ENCODE assay signal across 16 cellular contexts in the genomic region with DNA sequence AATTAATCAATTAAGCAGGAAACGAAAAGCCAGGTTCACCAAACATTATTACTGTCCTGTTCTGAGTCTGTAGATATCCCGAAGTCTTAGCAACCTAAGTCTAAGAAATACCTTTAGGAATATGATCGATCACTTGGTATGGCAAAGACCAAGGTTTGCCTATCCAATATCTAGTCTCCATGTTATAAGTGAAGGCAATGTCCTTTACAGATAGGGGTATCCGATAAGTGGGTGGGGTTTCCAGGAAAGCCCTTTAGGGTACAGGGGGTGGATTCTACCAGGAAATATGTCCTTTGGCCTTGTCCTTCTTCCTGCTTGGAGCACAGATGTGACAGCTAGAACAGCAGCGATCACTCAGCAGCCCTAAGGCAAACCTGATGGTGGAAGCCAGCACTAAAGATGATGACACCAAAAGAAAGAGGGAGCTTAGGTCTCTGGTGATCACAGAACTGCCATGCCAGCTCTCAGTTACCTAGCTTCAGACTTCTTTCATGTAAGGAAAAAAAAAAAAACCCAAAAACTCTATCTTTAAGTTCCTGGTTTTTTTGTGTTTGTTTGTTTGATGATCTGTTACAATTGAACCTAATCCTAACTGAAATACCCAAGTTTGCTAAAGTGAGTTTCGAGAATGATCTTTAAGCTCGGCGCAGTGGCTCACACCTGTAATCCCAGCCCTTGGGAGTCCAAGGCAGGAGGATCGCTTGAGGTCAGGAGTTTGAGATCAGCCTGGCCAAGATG.
"Had no signal": no experiment of that assay in that cellular context is flagged by ENCODE, and none has a peak within 500 bp of the region (broad histone marks: within the 10 kb centered on the region; RNA-seq: fewer than 3 reads in every experiment).

No MANE protein-coding gene starts in this region.

- H3K27me3 Mint-ChIP-seq: activated B cell treated with CpG ODN at 0.5 μM for 24 hours; dendritic cell treated with granulocyte-macrophage colony-stimulating factor and Interleukin-4, amounts not matched to agents 40 ng/mL and 50 ng/mL, for 4 days; effector memory CD8-positive, alpha-beta T cell; stimulated activated memory B cell treated with anti-CD40 and anti-IgM and Interleukin-4, amounts not matched to agents 10 μg/mL and 1 μg/mL and 100 μg/mL, for 72 hours had no signal

- DNase-seq: activated B cell treated with CpG ODN at 0.5 μM for 24 hours; activated naive CD4-positive, alpha-beta T cell treated with anti-CD3 and anti-CD28 coated beads for 36 hours; amniotic stem cell; body of pancreas; central memory CD4-positive, alpha-beta T cell; effector memory CD8-positive, alpha-beta T cell; kidney; SIG-M5; T1000; trophoblast cell had no signal

- H3K4me1 Mint-ChIP-seq: activated B cell treated with CpG ODN at 0.5 μM for 24 hours had no signal

- H3K27ac Mint-ChIP-seq: activated B cell treated with CpG ODN at 0.5 μM for 24 hours; activated naive CD4-positive, alpha-beta T cell treated with anti-CD3 and anti-CD28 coated beads for 36 hours; dendritic cell treated with granulocyte-macrophage colony-stimulating factor and Interleukin-4, amounts not matched to agents 40 ng/mL and 50 ng/mL, for 4 days; mesothelial cell of epicardium; stimulated activated memory B cell treated with anti-CD40 and anti-IgM and Interleukin-4, amounts not matched to agents 10 μg/mL and 1 μg/mL and 100 μg/mL, for 72 hours had no signal

- H3K27ac ChIP-seq: body of pancreas, parathyroid adenoma, right atrium auricular region, skin epidermis had no signal

- ATAC-seq: body of pancreas; stimulated activated memory B cell treated with anti-CD40 and anti-IgM and Interleukin-4, amounts not matched to agents 10 μg/mL and 1 μg/mL and 100 μg/mL, for 72 hours had no signal

- H3K9me3 Mint-ChIP-seq: activated B cell treated with CpG ODN at 0.5 μM for 24 hours; activated naive CD4-positive, alpha-beta T cell treated with anti-CD3 and anti-CD28 coated beads for 36 hours; dendritic cell treated with granulocyte-macrophage colony-stimulating factor and Interleukin-4, amounts not matched to agents 40 ng/mL and 50 ng/mL, for 4 days; effector memory CD8-positive, alpha-beta T cell; mesothelial cell of epicardium; stimulated activated memory B cell treated with anti-CD40 and anti-IgM and Interleukin-4, amounts not matched to agents 10 μg/mL and 1 μg/mL and 100 μg/mL, for 72 hours had no signal

- H3K4me3 Mint-ChIP-seq: activated B cell treated with CpG ODN at 0.5 μM for 24 hours; activated naive CD4-positive, alpha-beta T cell treated with anti-CD3 and anti-CD28 coated beads for 36 hours; dendritic cell treated with granulocyte-macrophage colony-stimulating factor and Interleukin-4, amounts not matched to agents 40 ng/mL and 50 ng/mL, for 4 days; mesothelial cell of epicardium; stimulated activated memory B cell treated with anti-CD40 and anti-IgM and Interleukin-4, amounts not matched to agents 10 μg/mL and 1 μg/mL and 100 μg/mL, for 72 hours had no signal

- H3K4me3 ChIP-seq: body of pancreas, right atrium auricular region, skin epidermis had no signal

- H3K9me3 ChIP-seq: body of pancreas, right atrium auricular region had no signal

- H3K27me3 ChIP-seq: body of pancreas, right atrium auricular region had no signal
